9 cellular contexts compared by ENCODE assay signal in the genomic region with DNA sequence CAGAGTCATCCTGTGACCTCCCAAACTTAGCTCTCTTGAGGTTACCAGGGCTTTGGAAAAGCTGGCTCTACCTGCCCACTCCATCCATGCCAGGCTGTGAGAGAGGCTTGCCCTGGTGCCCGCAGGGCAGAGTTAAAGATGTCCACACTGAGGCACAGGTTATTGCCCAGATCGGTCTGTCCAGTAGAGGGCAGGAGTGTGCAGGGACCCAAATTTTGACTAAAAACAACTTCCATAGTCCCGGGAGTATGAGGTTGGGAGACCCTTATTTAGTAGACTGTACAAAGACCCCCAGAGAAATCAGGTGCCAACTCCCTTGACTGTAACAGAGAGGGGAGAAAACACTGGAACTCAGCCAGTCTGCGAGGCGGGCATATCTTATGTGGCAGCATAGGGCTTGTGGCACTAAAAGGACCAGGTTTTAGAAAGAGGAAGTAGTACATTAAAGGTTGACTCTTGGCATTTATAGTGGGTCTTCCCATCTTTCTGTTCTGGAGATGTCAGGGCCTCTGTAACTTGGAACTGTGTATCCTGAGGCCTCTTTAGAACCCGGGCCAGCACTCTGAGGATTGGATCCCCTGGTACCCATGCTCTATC. TPM values are rescaled to one million over a fixed set of nuclear protein-coding genes. Genes with fewer than 3 reads are reported as not detected.
DNase-seq lines count a peak whose midpoint lies in the region; ATAC-seq and TF ChIP-seq lines count a peak whose summit lies in the region.
"Had no signal": no experiment of that assay in that cellular context is flagged by ENCODE, and none has a peak within 500 bp of the region (broad histone marks: within the 10 kb centered on the region; RNA-seq: fewer than 3 reads in every experiment).

No MANE protein-coding gene starts in this region.

- H3K9me3 ChIP-seq in A673 (ENCODE audit: low read depth, low read length, poor library complexity, severe bottlenecking), result no peaks in the 10 kb centered on the region

- H3K36me3 ChIP-seq in A673 (ENCODE audit: insufficient read depth, low read length, poor library complexity, severe bottlenecking) (no peaks in the 10 kb centered on the region), GM23338 (ENCODE audit: insufficient read depth) (no peaks in the 10 kb centered on the region)

- H3K27ac Mint-ChIP-seq in GM23338, result no peak overlapping the region
- no peak overlapping the region for H3K27ac Mint-ChIP-seq in mesothelial cell of epicardium
- H3K27ac Mint-ChIP-seq: activated naive CD8-positive, alpha-beta T cell had no signal

- BruUV-seq in A673 (replicated peaks; lab: Mats Ljungman, UMichigan), result no TSS peak

- H3K4me1 Mint-ChIP-seq in GM23338 (no peaks in the 10 kb centered on the region), mesothelial cell of epicardium (peaks cover 2% of the 10 kb centered on the region)

- H3K9me2 ChIP-seq in GM23338 (ENCODE audit: insufficient read depth), result no peaks in the 10 kb centered on the region

- H3K36me3 Mint-ChIP-seq in GM23338 (ENCODE audit: low read depth), result no peaks in the 10 kb centered on the region
- no peaks in the 10 kb centered on the region for H3K36me3 Mint-ChIP-seq in mesothelial cell of epicardium
- H3K36me3 Mint-ChIP-seq: activated naive CD8-positive, alpha-beta T cell had no signal

- H3F3A ChIP-seq in GM23338 (replicated peaks; ENCODE audit: low read depth), result no peaks in the 10 kb centered on the region

- H3K27ac ChIP-seq in A673 (ENCODE audit: low read depth, low read length, poor library complexity, severe bottlenecking) (no peak overlapping the region), GM23338 (ENCODE audit: low read depth) (no peak overlapping the region)

- intact Hi-C loops in A673 (cut with micrococcal nuclease; ENCODE audit: unreplicated experiment), result no loop called here

- no peaks in the 10 kb centered on the region for H3K79me2 ChIP-seq in GM23338 (replicated peaks; ENCODE audit: insufficient read depth)

- H3K4me2 ChIP-seq in GM23338, result no peak overlapping the region

- H3K27me3 Mint-ChIP-seq in GM23338 (ENCODE audit: insufficient read depth, low read depth, poor library complexity) (peaks cover 6% of the 10 kb centered on the region), mesothelial cell of epicardium (ENCODE audit: low read depth) (peaks cover 32% of the 10 kb centered on the region)

- no peaks in the 10 kb centered on the region for H4K20me1 ChIP-seq in GM23338 (replicated peaks; ENCODE audit: insufficient read depth)

- peak; percentile 85 for ATAC-seq in GM23338
- no peak for ATAC-seq in GM21528 (IDR thresholded peaks at IDR 0.05; ENCODE audit: low FRiP score, unreplicated experiment)
- no peak for ATAC-seq in HG03439 (IDR thresholded peaks at IDR 0.05; ENCODE audit: unreplicated experiment)

- H3K4me1 ChIP-seq in A673 (ENCODE audit: insufficient read depth, low read length, poor library complexity, severe bottlenecking), result no peaks in the 10 kb centered on the region
- no peaks in the 10 kb centered on the region for H3K4me1 ChIP-seq in GM23338 (ENCODE audit: insufficient read depth)

- no peak overlapping the region for H3K4me3 Mint-ChIP-seq in GM23338
- no peak overlapping the region for H3K4me3 Mint-ChIP-seq in mesothelial cell of epicardium
- H3K4me3 Mint-ChIP-seq: activated naive CD8-positive, alpha-beta T cell had no signal

- CTCF ChIA-PET in A673 (lab: Charles Lee), result no interaction called here

- peak overlapping the region; percentile 78 for H2AFZ ChIP-seq in GM23338

- H3K4me3 ChIP-seq in A673 (ENCODE audit: low read depth, low read length, poor library complexity, severe bottlenecking), result no peak overlapping the region
- no peak overlapping the region for H3K4me3 ChIP-seq in GM23338

- H3K27me3 ChIP-seq in A673 (replicated peaks; ENCODE audit: insufficient read depth, low read depth, low read length, poor library complexity) (no peaks in the 10 kb centered on the region), GM23338 (ENCODE audit: insufficient read depth) (no peaks in the 10 kb centered on the region)

- DNase-seq in A673 (ENCODE audit: low spot score) (peak; percentile 7), GM23338 (ENCODE audit: low spot score) (peak; percentile 62), UCSD-AML1 (lab: John Stamatoyannopoulos, UW; ENCODE audit: unreplicated experiment) (peak; percentile 46), cerebellum (ENCODE audit: low spot score) (peak; percentile 1), mesothelial cell of epicardium (ENCODE audit: low spot score in 2 of 2, unreplicated experiment in 2 of 2) (no peak), HCEC 1CT (no peak)

- peak; percentile 63 for TF ChIP-seq CTCF in A673 (conservative IDR thresholded peaks at IDR 0.05; ENCODE audit: low read depth, low read length)
- TF ChIP-seq CTCF in GM23338 (conservative IDR thresholded peaks at IDR 0.05; ENCODE audit: low read depth in 2 of 2), result peak; percentile 82 to 85
- peak; percentile 25 for TF ChIP-seq CTCF in mesothelial cell of epicardium (IDR thresholded peaks at IDR 0.05; ENCODE audit: unreplicated experiment)

- POLR2A ChIA-PET in A673 (lab: Charles Lee; ENCODE audit: low non-redundant PET), result no interaction called here

- H3K9me3 Mint-ChIP-seq in GM23338 (no peaks in the 10 kb centered on the region; the same call in 2 of the 3 replicates), mesothelial cell of epicardium (no peaks in the 10 kb centered on the region)

TF ChIP-seq in GM23338, 12 proteins besides CTCF, POLR2A, EP300 and RAD21:
- TF ChIP-seq, protein P1, sequence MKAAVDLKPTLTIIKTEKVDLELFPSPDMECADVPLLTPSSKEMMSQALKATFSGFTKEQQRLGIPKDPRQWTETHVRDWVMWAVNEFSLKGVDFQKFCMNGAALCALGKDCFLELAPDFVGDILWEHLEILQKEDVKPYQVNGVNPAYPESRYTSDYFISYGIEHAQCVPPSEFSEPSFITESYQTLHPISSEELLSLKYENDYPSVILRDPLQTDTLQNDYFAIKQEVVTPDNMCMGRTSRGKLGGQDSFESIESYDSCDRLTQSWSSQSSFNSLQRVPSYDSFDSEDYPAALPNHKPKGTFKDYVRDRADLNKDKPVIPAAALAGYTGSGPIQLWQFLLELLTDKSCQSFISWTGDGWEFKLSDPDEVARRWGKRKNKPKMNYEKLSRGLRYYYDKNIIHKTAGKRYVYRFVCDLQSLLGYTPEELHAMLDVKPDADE (IDR thresholded peaks at IDR 0.05), result no peak
- no peak for TF ChIP-seq EZH2phosphoT487 (IDR thresholded peaks at IDR 0.05; ENCODE audit: unreplicated experiment)
- TF ChIP-seq STAT1 (IDR thresholded peaks at IDR 0.05; ENCODE audit: unreplicated experiment), result no peak
- TF ChIP-seq JUNB (IDR thresholded peaks at IDR 0.05; ENCODE audit: unreplicated experiment), result no peak
- no peak for TF ChIP-seq ZNF114 (CRISPR knock-in tag; IDR thresholded peaks at IDR 0.05)
- no peak for TF ChIP-seq NANOG (IDR thresholded peaks at IDR 0.05; ENCODE audit: borderline replicate concordance)
- TF ChIP-seq ZNF331 (CRISPR knock-in tag; IDR thresholded peaks at IDR 0.05; ENCODE audit: low read depth), result no peak
- no peak for TF ChIP-seq CREB1 (CRISPR knock-in tag; IDR thresholded peaks at IDR 0.05; ENCODE audit: low read depth)

RNA-seq across cellular contexts. Expression of gene HNF1B, which starts 43.3 kb away (rescaled TPM):
- total RNA-seq in A673 (2021), result not detected in 2 replicates
- 0.04 and 0.07 TPM in 2 replicates for total RNA-seq in GM23338 (2014; rRNA removed; shearing (Covaris generic))
- 0.19 TPM in 1 of 2 replicates, not detected in the other for polyA plus RNA-seq in GM23338 (2016; fragmentation: Nextera tagmentation; extraction: Ambion mirVana)
- total RNA-seq in cerebellum, result not detected
- 0.14 to 0.31 TPM (median 0.29 TPM) in 3 replicates for total RNA-seq in mesothelial cell of epicardium

RNA-seq across cellular contexts. Expression of gene DDX52, which starts 58.3 kb away (rescaled TPM):
- total RNA-seq in A673 (2021) (27.7 TPM in 2 replicates), cerebellum (41.9 TPM), mesothelial cell of epicardium (45.8 to 49.0 TPM (median 48.3 TPM) in 3 replicates)
- total RNA-seq in GM23338 (2014; rRNA removed; shearing (Covaris generic)), result 45.3 and 46.2 TPM in 2 replicates
- 46.0 and 61.3 TPM in 2 replicates for polyA plus RNA-seq in GM23338 (2016; fragmentation: Nextera tagmentation; extraction: Ambion mirVana)

Comparison
In these comparisons a context has a peak if more than half of its experiments do, and no peak if none do; other contexts are left out.
1. DNase-seq: peak in A673 (single experiment), GM23338 (single experiment), UCSD-AML1 (single experiment) and cerebellum (single experiment); none in mesothelial cell of epicardium (0 of 2) and HCEC 1CT (single experiment).
2. CTCF ChIP-seq: peak in every context shown above with its lines; median percentile 84 in GM23338; 63 in A673; 25 in mesothelial cell of epicardium.